In genomic region chr13:34667356-34668218, GRCh38 we compare ENCODE assay signal across 22 cellular contexts.
"Had no signal": no experiment of that assay in that cellular context is flagged by ENCODE, and none has a peak within 500 bp of the region (broad histone marks: within the 10 kb centered on the region; RNA-seq: fewer than 3 reads in every experiment).

No MANE protein-coding gene starts in this region.

- H3K27ac ChIP-seq: coronary artery, esophagus squamous epithelium, gastroesophageal sphincter, heart left ventricle, neutrophil, pancreas, thoracic aorta had no signal

- H3K27me3 Mint-ChIP-seq: activated naive CD8-positive, alpha-beta T cell treated with anti-CD3 and anti-CD28 coated beads for 36 hours; stimulated activated naive B cell treated with anti-CD40 and anti-IgM and Interleukin-4, amounts not matched to agents 10 μg/mL and 1 μg/mL and 100 μg/mL, for 72 hours; type B pancreatic cell had no signal

- H3K36me3 Mint-ChIP-seq: activated naive CD8-positive, alpha-beta T cell treated with anti-CD3 and anti-CD28 coated beads for 36 hours; stimulated activated naive B cell treated with anti-CD40 and anti-IgM and Interleukin-4, amounts not matched to agents 10 μg/mL and 1 μg/mL and 100 μg/mL, for 72 hours; type B pancreatic cell; WTC11 had no signal

- H3K27ac Mint-ChIP-seq: activated naive CD8-positive, alpha-beta T cell treated with anti-CD3 and anti-CD28 coated beads for 36 hours; naive thymus-derived CD8-positive, alpha-beta T cell; stimulated activated naive B cell treated with anti-CD40 and anti-IgM and Interleukin-4, amounts not matched to agents 10 μg/mL and 1 μg/mL and 100 μg/mL, for 72 hours; type B pancreatic cell; WTC11 had no signal

- H3K36me3 ChIP-seq: esophagus squamous epithelium, gastroesophageal sphincter, heart left ventricle, neutrophil, pancreas, thoracic aorta had no signal

- H3K4me3 ChIP-seq: coronary artery, esophagus squamous epithelium, gastroesophageal sphincter, heart left ventricle, pancreas, thoracic aorta had no signal

- H3K9me3 ChIP-seq: esophagus squamous epithelium, gastroesophageal sphincter, neutrophil, pancreas, thoracic aorta had no signal

- H3K4me3 Mint-ChIP-seq: activated naive CD8-positive, alpha-beta T cell treated with anti-CD3 and anti-CD28 coated beads for 36 hours; activated T-cell treated with anti-CD3 and anti-CD28 coated beads, Interleukin-2, amount 50 U/mL, for 4 hours; naive thymus-derived CD8-positive, alpha-beta T cell; stimulated activated naive B cell treated with anti-CD40 and anti-IgM and Interleukin-4, amounts not matched to agents 10 μg/mL and 1 μg/mL and 100 μg/mL, for 72 hours; type B pancreatic cell; WTC11 had no signal

- ATAC-seq: activated T-cell treated with anti-CD3 and anti-CD28 coated beads, Interleukin-2, amount 50 U/mL, for 4 hours; gastroesophageal sphincter; heart left ventricle; left lobe of liver; naive thymus-derived CD8-positive, alpha-beta T cell; pancreas; stimulated activated naive B cell treated with anti-CD40 and anti-IgM and Interleukin-4, amounts not matched to agents 10 μg/mL and 1 μg/mL and 100 μg/mL, for 72 hours; WTC11 had no signal

- H3K4me1 ChIP-seq: pancreas had no signal

- H3K4me1 Mint-ChIP-seq: activated naive CD8-positive, alpha-beta T cell treated with anti-CD3 and anti-CD28 coated beads for 36 hours; naive thymus-derived CD8-positive, alpha-beta T cell; stimulated activated naive B cell treated with anti-CD40 and anti-IgM and Interleukin-4, amounts not matched to agents 10 μg/mL and 1 μg/mL and 100 μg/mL, for 72 hours had no signal

- H3K9me3 Mint-ChIP-seq: activated naive CD8-positive, alpha-beta T cell treated with anti-CD3 and anti-CD28 coated beads for 36 hours had no signal

- H3K27me3 ChIP-seq: esophagus squamous epithelium, gastroesophageal sphincter, heart left ventricle, neutrophil, pancreas had no signal

- DNase-seq: activated CD4-positive, alpha-beta T cell treated with anti-CD3 and anti-CD28 coated beads, Interleukin-2, amount 50 U/mL, for 4 hours; activated CD8-positive, alpha-beta memory T cell treated with anti-CD3 and anti-CD28 coated beads, Interleukin-2, amount 50 U/mL, for 48 hours; activated naive CD4-positive, alpha-beta T cell treated with Interleukin-2 at 50 U/mL for 16 hours; activated naive CD8-positive, alpha-beta T cell treated with anti-CD3 and anti-CD28 coated beads for 36 hours; activated T-cell treated with anti-CD3 and anti-CD28 coated beads, Interleukin-2, amount 50 U/mL, for 4 hours; cerebellar nuclear complex; esophagus squamous epithelium; heart left ventricle; islet precursor cell; naive thymus-derived CD8-positive, alpha-beta T cell; pancreas; stimulated activated CD4-positive, alpha-beta T cell treated with anti-CD3 and anti-CD28 coated beads, Interleukin-2, amount 100 ng/mL, for 48 hours; stimulated activated CD8-positive, alpha-beta memory T cell treated with anti-CD3 and anti-CD28 coated beads, Interleukin-4, amount 100 ng/mL, for 48 hours; stimulated activated naive B cell treated with anti-CD40 and anti-IgM and Interleukin-4, amounts not matched to agents 10 μg/mL and 1 μg/mL and 100 μg/mL, for 72 hours; T-helper 9 cell had no signal
